In the genomic region with DNA sequence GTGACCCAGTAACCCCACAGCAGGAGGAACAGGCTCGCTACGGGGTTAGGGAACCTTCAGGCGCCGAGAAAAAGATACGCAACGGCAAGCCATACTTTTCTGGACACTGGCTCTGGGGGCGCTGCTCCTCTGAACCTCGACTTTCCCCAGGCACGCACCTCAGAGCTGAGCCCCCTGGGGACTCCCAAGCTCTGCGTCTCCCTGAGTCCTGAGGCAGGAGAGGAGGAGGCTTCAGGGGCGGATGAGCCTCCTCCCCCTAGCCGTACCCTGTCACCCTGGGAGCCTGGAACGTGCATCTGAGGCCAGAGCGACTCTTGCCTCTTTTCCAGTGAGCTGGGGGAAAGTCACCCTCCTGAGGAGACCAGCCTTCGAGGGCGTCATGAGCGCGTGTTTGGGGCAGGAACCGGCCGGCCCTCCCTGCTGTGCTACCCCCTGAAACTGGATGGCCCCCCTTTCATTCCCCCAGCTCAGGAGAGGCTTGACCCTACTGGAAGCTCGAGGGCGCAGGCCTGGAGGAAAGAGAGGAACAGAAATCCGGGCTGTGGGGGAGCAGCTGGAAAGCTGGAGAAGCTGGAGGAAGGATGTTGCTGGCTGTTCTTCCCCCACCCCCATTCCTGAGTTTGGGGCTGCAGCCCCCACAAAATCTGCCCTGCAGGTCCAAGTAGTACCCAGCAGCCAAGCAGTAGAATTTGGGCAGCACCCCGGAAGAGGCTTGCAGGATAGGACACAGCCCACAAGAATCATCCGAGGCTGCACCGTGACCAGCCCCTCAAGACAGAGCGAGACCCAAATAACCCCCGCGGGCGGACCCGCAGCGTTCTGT, we compare ENCODE assay signal across 10 cellular contexts. TPM values are rescaled to one million over a fixed set of nuclear protein-coding genes. Genes with fewer than 3 reads are reported as not detected.
A peak's percentile ranks its signal among the peaks of the same experiment; 100 is the strongest.
DNase-seq lines count a peak whose midpoint lies in the region; ATAC-seq and TF ChIP-seq lines count a peak whose summit lies in the region.
"Had no signal": no experiment of that assay in that cellular context is flagged by ENCODE, and none has a peak within 500 bp of the region (broad histone marks: within the 10 kb centered on the region; RNA-seq: fewer than 3 reads in every experiment).

No MANE protein-coding gene starts in this region.

- H3K4me3 ChIP-seq in SU-DHL-6 (ENCODE audit: insufficient read depth, low read length, poor library complexity, severe bottlenecking) (no peak overlapping the region), BE2C (ENCODE audit: low read depth, low read length) (no peak overlapping the region)

- no peaks in the 10 kb centered on the region for H3F3A ChIP-seq in SU-DHL-6 (ENCODE audit: insufficient read depth)

- H3K4me1 ChIP-seq in BE2C: peaks cover 18% of the 10 kb centered on the region
- no peaks in the 10 kb centered on the region for H3K4me1 ChIP-seq in foreskin keratinocyte

- no peak for ATAC-seq in natural killer cell
- ATAC-seq in natural killer cell treated with Interleukin-12 subunit alpha and Interleukin-12 subunit beta and Interleukin-15 and Interleukin-18, amount 100 ng/mL, for 72 hours: no peak
- no peak for ATAC-seq in foreskin keratinocyte

- no peaks in the 10 kb centered on the region for H4K20me1 ChIP-seq in SU-DHL-6 (ENCODE audit: low read depth, low read length)

- H3K36me3 ChIP-seq in SU-DHL-6 (ENCODE audit: low read length) (no peaks in the 10 kb centered on the region), BE2C (no peaks in the 10 kb centered on the region; the same call in 1 of the 2 replicates)
- H3K36me3 ChIP-seq: SJSA1 had no signal

- intact Hi-C loops in natural killer cell (cut with micrococcal nuclease): no loop called here

- no peaks in the 10 kb centered on the region for H3K36me3 Mint-ChIP-seq in natural killer cell
- H3K36me3 Mint-ChIP-seq in natural killer cell treated with Interleukin-12 subunit alpha and Interleukin-12 subunit beta and Interleukin-15 and Interleukin-18, amount 100 ng/mL, for 72 hours: no peaks in the 10 kb centered on the region
- peaks cover 4% of the 10 kb centered on the region for H3K36me3 Mint-ChIP-seq in glutamatergic neuron (ENCODE audit: unreplicated experiment)

- TF ChIP-seq CTCF in natural killer cell (IDR thresholded peaks at IDR 0.05) (no peak), SU-DHL-6 (IDR thresholded peaks at IDR 0.05; ENCODE audit: insufficient read depth, low read length, poor library complexity, severe bottlenecking) (no peak), glutamatergic neuron (IDR thresholded peaks at IDR 0.05; ENCODE audit: partially characterized antibody, unreplicated experiment) (no peak), BE2C (IDR thresholded peaks at IDR 0.05; ENCODE audit: low read depth, low read length) (no peak), foreskin keratinocyte (conservative IDR thresholded peaks at IDR 0.05) (no peak)

- DNase-seq in natural killer cell: no peak
- no peak for DNase-seq in natural killer cell treated with Interleukin-12 subunit alpha and Interleukin-12 subunit beta and Interleukin-15 and Interleukin-18, amount 100 ng/mL, for 72 hours (ENCODE audit: low spot score)
- no peak for DNase-seq in glutamatergic neuron
- DNase-seq in NCI-H345 treated with DMSO at 0.1 percent for 48 hours (lab: John Stamatoyannopoulos, UW; ENCODE audit: unreplicated experiment): no peak
- DNase-seq in BE2C: no peak
- no peak for DNase-seq in foreskin keratinocyte
- DNase-seq in stimulated activated CD4-positive, alpha-beta T cell treated with anti-CD3 and anti-CD28 coated beads, Interleukin-4, amount 100 ng/mL, for 24 hours: no peak
- DNase-seq: effector memory CD4-positive, alpha-beta T cell had no signal

- H3K9me2 ChIP-seq in SU-DHL-6 (replicated peaks; ENCODE audit: insufficient read depth, low read length): no peaks in the 10 kb centered on the region

- no peak overlapping the region for H3K9ac ChIP-seq in SU-DHL-6 (ENCODE audit: low read length)

- no peaks in the 10 kb centered on the region for H3K27me3 ChIP-seq in SU-DHL-6 (ENCODE audit: low read length)
- peaks cover 4% of the 10 kb centered on the region; the same call in 1 of the 2 replicates for H3K27me3 ChIP-seq in BE2C
- H3K27me3 ChIP-seq in foreskin keratinocyte: peaks cover 99% of the 10 kb centered on the region

- H3K79me2 ChIP-seq in SU-DHL-6 (ENCODE audit: insufficient read depth, low read length): no peaks in the 10 kb centered on the region

- H3K4me1 Mint-ChIP-seq in natural killer cell (peaks cover 0 to 17% of the 10 kb centered on the region in 2 donors), glutamatergic neuron (ENCODE audit: low read depth, unreplicated experiment) (peaks cover 17% of the 10 kb centered on the region)
- peaks cover 3 to 12% of the 10 kb centered on the region in 2 donors for H3K4me1 Mint-ChIP-seq in natural killer cell treated with Interleukin-12 subunit alpha and Interleukin-12 subunit beta and Interleukin-15 and Interleukin-18, amount 100 ng/mL, for 72 hours (ENCODE audit: low read depth in 2 of 2)

- H3K4me2 ChIP-seq in SU-DHL-6 (ENCODE audit: low read depth, low read length, poor library complexity, severe bottlenecking): peak overlapping the region; percentile 58

- H2AFZ ChIP-seq in SU-DHL-6 (ENCODE audit: low read depth, low read length, severe bottlenecking): no peak overlapping the region

- H3K4me3 Mint-ChIP-seq in natural killer cell (peak overlapping the region; percentile 42), glutamatergic neuron (ENCODE audit: unreplicated experiment) (peak overlapping the region; percentile 46)
- H3K4me3 Mint-ChIP-seq in natural killer cell treated with Interleukin-12 subunit alpha and Interleukin-12 subunit beta and Interleukin-15 and Interleukin-18, amount 100 ng/mL, for 72 hours: no peak overlapping the region

- no peak overlapping the region for H3K27ac Mint-ChIP-seq in natural killer cell
- H3K27ac Mint-ChIP-seq in natural killer cell treated with Interleukin-12 subunit alpha and Interleukin-12 subunit beta and Interleukin-15 and Interleukin-18, amount 100 ng/mL, for 72 hours: no peak overlapping the region
- no peak overlapping the region for H3K27ac Mint-ChIP-seq in glutamatergic neuron (ENCODE audit: unreplicated experiment)

- H3K27ac ChIP-seq in SU-DHL-6 (ENCODE audit: low read depth, low read length) (no peak overlapping the region), foreskin keratinocyte (no peak overlapping the region)
- H3K27ac ChIP-seq: SJSA1 had no signal

- H3K9me3 ChIP-seq in SU-DHL-6 (ENCODE audit: insufficient read depth, low read length) (no peaks in the 10 kb centered on the region), BE2C (no peaks in the 10 kb centered on the region)
- H3K9me3 ChIP-seq: SJSA1 had no signal

- H3K27me3 Mint-ChIP-seq in natural killer cell (ENCODE audit: low read depth in 2 of 2) (peaks cover 63 to 83% of the 10 kb centered on the region in 2 donors), glutamatergic neuron (ENCODE audit: unreplicated experiment) (peaks cover 34% of the 10 kb centered on the region)
- H3K27me3 Mint-ChIP-seq in natural killer cell treated with Interleukin-12 subunit alpha and Interleukin-12 subunit beta and Interleukin-15 and Interleukin-18, amount 100 ng/mL, for 72 hours: peaks cover 52 to 60% of the 10 kb centered on the region in 2 donors

- H3K9me3 Mint-ChIP-seq in natural killer cell: no peaks in the 10 kb centered on the region
- no peaks in the 10 kb centered on the region for H3K9me3 Mint-ChIP-seq in natural killer cell treated with Interleukin-12 subunit alpha and Interleukin-12 subunit beta and Interleukin-15 and Interleukin-18, amount 100 ng/mL, for 72 hours
- peaks cover 14% of the 10 kb centered on the region for H3K9me3 Mint-ChIP-seq in glutamatergic neuron (ENCODE audit: unreplicated experiment)

RNA-seq across cellular contexts. Expression of gene POLG, which starts 25.1 kb away (rescaled TPM):
- total RNA-seq in natural killer cell (100 to 1,000 TPM; 205 to 253 (median 238) TPM), glutamatergic neuron (ENCODE audit: unreplicated experiment) (55.4 TPM), foreskin keratinocyte (47.8 and 50.5 TPM in 2 replicates)
- total RNA-seq in natural killer cell treated with Interleukin-12 subunit alpha and Interleukin-12 subunit beta and Interleukin-15 and Interleukin-18, amount 100 ng/mL, for 72 hours: 100 to 1,000 TPM; 169 to 184 TPM
- 101 TPM for polyA plus RNA-seq in BE2C (2012; ENCODE audit: insufficient read depth, insufficient read length, low read depth)
- polyA plus RNA-seq in foreskin keratinocyte: 30.7 and 39.1 TPM in 2 replicates
